9 cellular contexts compared by ENCODE assay signal in genomic region chr2:155223781-155224406, GRCh38.
DNase-seq lines count a peak whose midpoint lies in the region; ATAC-seq and TF ChIP-seq lines count a peak whose summit lies in the region.
"Had no signal": no experiment of that assay in that cellular context is flagged by ENCODE, and none has a peak within 500 bp of the region (broad histone marks: within the 10 kb centered on the region; RNA-seq: fewer than 3 reads in every experiment).

No MANE protein-coding gene starts in this region.

- no peaks in the 10 kb centered on the region for H3K4me1 Mint-ChIP-seq in natural killer cell treated with Interleukin-12 subunit alpha and Interleukin-12 subunit beta and Interleukin-15 and Interleukin-18, amount 100 ng/mL, for 72 hours (ENCODE audit: low read depth in 2 of 2)

- H3K4me3 ChIP-seq in Panc1 (ENCODE audit: low read depth in 2 of 2, low read length in 2 of 2) (no peak overlapping the region), vagina (no peak overlapping the region)
- H3K4me3 ChIP-seq: lung had no signal

- TF ChIP-seq POLR2A in vagina (IDR thresholded peaks at IDR 0.05), result no peak

- TF ChIP-seq CTCF in Panc1 (IDR thresholded peaks at IDR 0.05) (peak; percentile 36; the same call in 1 of the 2 replicates), vagina (IDR thresholded peaks at IDR 0.05) (no peak)

- DNase-seq in NCI-H1436 (lab: John Stamatoyannopoulos, UW) (peak; percentile 8), NCI-H1436 treated with DMSO at 0.1 percent for 48 hours (lab: John Stamatoyannopoulos, UW) (no peak), Panc1 (ENCODE audit: low read depth, low spot score) (peak; percentile 1), iPS-NIHi11 (ENCODE audit: low spot score) (peak; percentile 12), DMS114 treated with DMSO at 0.1 percent for 48 hours (lab: John Stamatoyannopoulos, UW; ENCODE audit: unreplicated experiment) (no peak), vagina (ENCODE audit: extremely low spot score in 2 of 2) (no peak)
- DNase-seq in natural killer cell treated with Interleukin-12 subunit alpha and Interleukin-12 subunit beta and Interleukin-15 and Interleukin-18, amount 100 ng/mL, for 72 hours (ENCODE audit: low spot score), result no peak

- no peak overlapping the region for H3K4me3 Mint-ChIP-seq in natural killer cell treated with Interleukin-12 subunit alpha and Interleukin-12 subunit beta and Interleukin-15 and Interleukin-18, amount 100 ng/mL, for 72 hours

- BruUV-seq in Panc1 (replicated peaks; lab: Mats Ljungman, UMichigan), result no TSS peak

- H3K27me3 ChIP-seq in Panc1 (ENCODE audit: control insufficient read depth, insufficient read depth, low read length), result no peaks in the 10 kb centered on the region
- H3K27me3 ChIP-seq in vagina, result no peaks in the 10 kb centered on the region

- intact Hi-C loops in Panc1 (cut with micrococcal nuclease; ENCODE audit: unreplicated experiment), result loop anchor here (10.0 kb wide), 1 partner anchor 769 kb away; no protein-coding TSS in a partner anchor
- intact Hi-C loops in vagina (cut with DNase I), result no loop called here

- in situ Hi-C loops in Panc1 (cut with HindIII; ENCODE audit: low pct_unique_long_range_greater_than_20kb, low sequenced_read_pairs), result no loop called here

- POLR2A ChIA-PET in Panc1 (lab: Charles Lee), result no interaction called here

- H3K9me3 ChIP-seq in Panc1 (ENCODE audit: control insufficient read depth, insufficient read depth, low read depth, low read length) (no peaks in the 10 kb centered on the region), vagina (no peaks in the 10 kb centered on the region)

- H3K27ac ChIP-seq in Panc1 (ENCODE audit: low read length) (no peak overlapping the region), vagina (no peak overlapping the region)

- no peaks in the 10 kb centered on the region for H3K36me3 ChIP-seq in Panc1 (ENCODE audit: control insufficient read depth, insufficient read depth, low read length)
- no peaks in the 10 kb centered on the region for H3K36me3 ChIP-seq in vagina

- H3K27me3 Mint-ChIP-seq in natural killer cell treated with Interleukin-12 subunit alpha and Interleukin-12 subunit beta and Interleukin-15 and Interleukin-18, amount 100 ng/mL, for 72 hours, result no peaks in the 10 kb centered on the region

- H3K27ac Mint-ChIP-seq in natural killer cell treated with Interleukin-12 subunit alpha and Interleukin-12 subunit beta and Interleukin-15 and Interleukin-18, amount 100 ng/mL, for 72 hours, result no peak overlapping the region

- CTCF ChIA-PET in Panc1 (lab: Charles Lee), result no interaction called here

- H3K4me1 ChIP-seq in Panc1 (ENCODE audit: control insufficient read depth, insufficient read depth, low read length) (no peaks in the 10 kb centered on the region), vagina (no peaks in the 10 kb centered on the region)

- H3K36me3 Mint-ChIP-seq in natural killer cell treated with Interleukin-12 subunit alpha and Interleukin-12 subunit beta and Interleukin-15 and Interleukin-18, amount 100 ng/mL, for 72 hours, result no peaks in the 10 kb centered on the region

- H3K9me3 Mint-ChIP-seq in natural killer cell treated with Interleukin-12 subunit alpha and Interleukin-12 subunit beta and Interleukin-15 and Interleukin-18, amount 100 ng/mL, for 72 hours, result peaks cover 6% of the 10 kb centered on the region

- peak; percentile 69 for ATAC-seq in HG03280 (IDR thresholded peaks at IDR 0.05; ENCODE audit: unreplicated experiment)
- no peak for ATAC-seq in Panc1
- no peak for ATAC-seq in natural killer cell treated with Interleukin-12 subunit alpha and Interleukin-12 subunit beta and Interleukin-15 and Interleukin-18, amount 100 ng/mL, for 72 hours

Comparison
In these comparisons a context has a peak if more than half of its experiments do, and no peak if none do; other contexts are left out.
1. DNase-seq: peak in NCI-H1436 (single experiment), Panc1 (single experiment) and iPS-NIHi11 (single experiment); none in NCI-H1436 treated with DMSO at 0.1 percent for 48 hours (single experiment), DMS114 treated with DMSO at 0.1 percent for 48 hours (single experiment), natural killer cell treated with Interleukin-12 subunit alpha and Interleukin-12 subunit beta and Interleukin-15 and Interleukin-18, amount 100 ng/mL, for 72 hours (single experiment) and vagina (0 of 2).